Comparison of ENCODE assay signal across 8 cellular contexts in the genomic region with DNA sequence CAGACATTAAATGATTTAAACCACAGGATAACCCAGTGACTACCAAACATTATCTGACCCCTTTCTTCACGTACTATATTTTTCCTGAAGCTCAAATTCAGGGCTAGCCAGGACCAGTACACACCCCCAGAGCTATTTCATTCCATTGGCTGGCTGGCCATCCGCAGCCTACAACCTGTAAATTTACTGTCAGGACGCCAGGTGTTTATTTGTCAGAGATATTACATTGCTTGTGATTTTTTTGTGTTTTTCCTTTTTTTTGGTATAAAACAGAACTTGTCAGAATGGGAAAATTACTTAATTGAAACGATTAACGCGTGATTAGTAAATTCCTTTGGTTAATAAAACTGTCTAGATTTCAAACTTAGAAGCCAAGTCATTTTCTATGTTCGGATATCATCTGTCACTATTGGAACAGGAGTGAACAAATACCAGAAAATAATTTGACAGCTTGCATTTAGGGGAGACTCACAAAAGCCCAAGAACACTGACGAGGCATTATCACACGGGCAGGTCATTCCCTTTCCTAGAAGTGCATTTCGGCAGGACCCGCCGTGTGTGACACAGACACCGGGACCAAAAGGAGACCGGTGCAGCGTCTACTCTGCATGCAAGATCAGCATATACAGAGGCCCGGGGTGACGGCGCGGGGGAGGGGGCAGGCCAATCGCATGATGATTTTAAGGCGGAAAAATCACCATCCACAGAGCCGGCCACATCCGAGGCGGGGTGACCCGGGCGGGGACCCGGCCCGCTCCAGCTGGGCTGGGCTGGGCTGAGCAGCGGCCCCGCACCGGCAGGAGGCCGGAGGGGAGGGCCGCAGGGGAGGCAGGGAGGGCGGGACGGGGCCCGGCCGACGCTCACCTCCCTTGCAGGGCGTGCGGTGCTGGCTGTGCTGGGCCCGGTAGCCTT. TPM values are rescaled to one million over a fixed set of nuclear protein-coding genes. Genes with fewer than 3 reads are reported as not detected.
DNase-seq lines count a peak whose midpoint lies in the region; ATAC-seq, FAIRE-seq and TF ChIP-seq lines count a peak whose summit lies in the region.

No MANE protein-coding gene starts in this region.

- no peaks in the 10 kb centered on the region for H4K20me1 ChIP-seq in keratinocyte (ENCODE audit: control insufficient read depth, extremely low read depth, insufficient read depth, low read length)

- no peaks in the 10 kb centered on the region for H3K27me3 ChIP-seq in keratinocyte (ENCODE audit: control insufficient read depth, extremely low read depth, insufficient read depth, low read length)

- DNase-seq in G401 (ENCODE audit: low spot score) (peak; percentile 66), cardiac fibroblast (ENCODE audit: low read depth in 2 of 2) (peak; percentile 42 to 46), keratinocyte (ENCODE audit: low read depth, low spot score) (no peak), NCI-H187 (lab: John Stamatoyannopoulos, UW) (no peak)
- DNase-seq in Jurkat, Clone E6-1 (ENCODE audit: low read depth, low spot score) = peak; percentile 14
- peak; percentile 28 to 45 (median 36) for DNase-seq in activated CD4-positive, CD25-positive, alpha-beta regulatory T cell (lab: John Stamatoyannopoulos, UW)
- DNase-seq in stimulated activated CD4-positive, alpha-beta T cell treated with anti-CD3 and anti-CD28 coated beads, Interleukin-12 subunit alpha, Interleukin-12 subunit beta, amount 100 ng/mL, for 48 hours (ENCODE audit: low read depth in 2 of 3, low spot score in 1 of 3) = peak; percentile 66 to 71 (median 67)

- H3K79me2 ChIP-seq in keratinocyte (ENCODE audit: control insufficient read depth, insufficient read depth, low read length) = peaks cover 79% of the 10 kb centered on the region

- peaks cover 23% of the 10 kb centered on the region for H3K4me1 ChIP-seq in keratinocyte (ENCODE audit: control insufficient read depth, extremely low read depth, insufficient read depth, low read length)

- H3K9ac ChIP-seq in keratinocyte (ENCODE audit: control insufficient read depth, extremely low read depth, insufficient read depth, low read length) = peak overlapping the region; percentile 89

- no peak overlapping the region for H2AFZ ChIP-seq in keratinocyte (ENCODE audit: control insufficient read depth, low read length)

- H3K4me2 ChIP-seq in keratinocyte (ENCODE audit: control insufficient read depth, extremely low read depth, insufficient read depth, low read depth, low read length) = peak overlapping the region; percentile 96

- dilution Hi-C loops in keratinocyte (cut with MboI; ENCODE audit: extremely low pct_ligation_motif_present, low sequenced_read_pairs) = no loop called here

- H3K9me3 ChIP-seq in keratinocyte (ENCODE audit: control insufficient read depth, low read depth, low read length) = no peaks in the 10 kb centered on the region

- no peak for FAIRE-seq in keratinocyte (lab: Jason Lieb, UNC)

- no peaks in the 10 kb centered on the region for H3K9me1 ChIP-seq in keratinocyte (ENCODE audit: control insufficient read depth, extremely low read depth, insufficient read depth, low read length)

- peak overlapping the region; percentile 85 for H3K27ac ChIP-seq in keratinocyte (ENCODE audit: control insufficient read depth, insufficient read depth, low read length)

- H3K4me3 ChIP-seq in Jurkat, Clone E6-1 (ENCODE audit: low read length) = peak overlapping the region; percentile 52
- H3K4me3 ChIP-seq in cardiac fibroblast (replicated peaks in 1 of 2; ENCODE audit: low read depth in 2 of 2, low read length in 2 of 2) = peak overlapping the region; percentile 71 to 76
- peak overlapping the region; percentile 78 to 99 (median 93) for H3K4me3 ChIP-seq in keratinocyte (ENCODE audit: control insufficient read depth in 2 of 3, extremely low read depth in 1 of 3, insufficient read depth in 2 of 3, low read depth in 1 of 3, low read length in 3 of 3)

- TF ChIP-seq CTCF in cardiac fibroblast (IDR thresholded peaks at IDR 0.05; ENCODE audit: low read depth, low read length) = no peak
- TF ChIP-seq CTCF in keratinocyte (optimal IDR thresholded peaks at IDR 0.05 in 1 of 3, IDR thresholded peaks at IDR 0.05 in 1 of 3, conservative IDR thresholded peaks at IDR 0.05 in 1 of 3; ENCODE audit: extremely low read depth in 1 of 3, insufficient read depth in 2 of 3, low read length in 3 of 3) = no peak

- H3K36me3 ChIP-seq in keratinocyte (ENCODE audit: control insufficient read depth in 2 of 2, extremely low read depth in 1 of 2, insufficient read depth in 2 of 2, low read length in 2 of 2) = peaks cover 3 to 5% of the 10 kb centered on the region in 2 experiments

- in situ Hi-C loops in G401 (cut with HindIII; ENCODE audit: low sequenced_read_pairs) = no loop called here

- peak; percentile 23 for ATAC-seq in GM21619 (IDR thresholded peaks at IDR 0.05; ENCODE audit: unreplicated experiment)

RNA-seq across cellular contexts. Expression of a gene that starts 0.9 kb away (rescaled TPM):
- total RNA-seq in G401 (2014; rRNA removed; shearing (Covaris generic)) = 192 and 208 TPM in 2 replicates
- 101 TPM for polyA plus RNA-seq in Jurkat, Clone E6-1 (2012; ENCODE audit: insufficient read depth, insufficient read length)
- polyA plus RNA-seq in keratinocyte = 82.1 to 124 TPM (median 106 TPM) in 3 replicates
- polyA plus RNA-seq in keratinocyte (2011; ENCODE audit: low read depth) = 14.5 TPM
- polyA plus RNA-seq in keratinocyte (2011; cell fraction: cytosol; rRNA removed) = 77.4 and 109 TPM in 2 replicates
- 81.0 and 84.9 TPM in 2 replicates for polyA plus RNA-seq in keratinocyte (2011; cell fraction: nucleus; rRNA removed)
- 60.5 and 95.3 TPM in 2 replicates for polyA plus RNA-seq in keratinocyte (2012; ENCODE audit: low replicate concordance)
- 38.3 to 154 TPM (median 92.6 TPM) in 3 replicates for polyA minus RNA-seq in keratinocyte
- 96.5 TPM for polyA minus RNA-seq in keratinocyte (2011; cell fraction: cytosol; rRNA and poly(A)+ RNA removed)
- 49.8 and 69.4 TPM in 2 replicates for polyA minus RNA-seq in keratinocyte (2011; cell fraction: nucleus; rRNA and poly(A)+ RNA removed)

RNA-seq across cellular contexts. Expression of a gene that starts 1.3 kb away (rescaled TPM):
- 35.4 and 41.5 TPM in 2 replicates for total RNA-seq in G401 (2014; rRNA removed; shearing (Covaris generic))
- polyA plus RNA-seq in Jurkat, Clone E6-1 (2012; ENCODE audit: insufficient read depth, insufficient read length) = 21.9 TPM
- 7.6 to 15.8 TPM (median 10.2 TPM) in 3 replicates for polyA plus RNA-seq in keratinocyte
- polyA plus RNA-seq in keratinocyte (2011; ENCODE audit: low read depth) = 6.4 TPM
- 5.6 and 13.0 TPM in 2 replicates for polyA plus RNA-seq in keratinocyte (2011; cell fraction: cytosol; rRNA removed)
- polyA plus RNA-seq in keratinocyte (2011; cell fraction: nucleus; rRNA removed) = 12.3 and 13.9 TPM in 2 replicates
- 6.4 and 10.6 TPM in 2 replicates for polyA plus RNA-seq in keratinocyte (2012; ENCODE audit: low replicate concordance)
- polyA minus RNA-seq in keratinocyte = 2.9 to 17.5 TPM (median 6.6 TPM) in 3 replicates
- 10.2 TPM for polyA minus RNA-seq in keratinocyte (2011; cell fraction: cytosol; rRNA and poly(A)+ RNA removed)
- 8.5 and 12.1 TPM in 2 replicates for polyA minus RNA-seq in keratinocyte (2011; cell fraction: nucleus; rRNA and poly(A)+ RNA removed)

Comparison
In these comparisons a context has a peak if more than half of its experiments do, and no peak if none do; other contexts are left out.
1. DNase-seq: peak in G401 (single experiment), Jurkat, Clone E6-1 (single experiment), activated CD4-positive, CD25-positive, alpha-beta regulatory T cell (4 of 4), cardiac fibroblast (2 of 2) and stimulated activated CD4-positive, alpha-beta T cell treated with anti-CD3 and anti-CD28 coated beads, Interleukin-12 subunit alpha, Interleukin-12 subunit beta, amount 100 ng/mL, for 48 hours (3 of 3); none in keratinocyte (single experiment) and NCI-H187 (0 of 2).
2. Peak in every context shown above with its lines, with median percentiles within 50 percentile points of each other: H3K4me3 ChIP-seq.